ENCODE assay signal across 12 cellular contexts in the genomic region with DNA sequence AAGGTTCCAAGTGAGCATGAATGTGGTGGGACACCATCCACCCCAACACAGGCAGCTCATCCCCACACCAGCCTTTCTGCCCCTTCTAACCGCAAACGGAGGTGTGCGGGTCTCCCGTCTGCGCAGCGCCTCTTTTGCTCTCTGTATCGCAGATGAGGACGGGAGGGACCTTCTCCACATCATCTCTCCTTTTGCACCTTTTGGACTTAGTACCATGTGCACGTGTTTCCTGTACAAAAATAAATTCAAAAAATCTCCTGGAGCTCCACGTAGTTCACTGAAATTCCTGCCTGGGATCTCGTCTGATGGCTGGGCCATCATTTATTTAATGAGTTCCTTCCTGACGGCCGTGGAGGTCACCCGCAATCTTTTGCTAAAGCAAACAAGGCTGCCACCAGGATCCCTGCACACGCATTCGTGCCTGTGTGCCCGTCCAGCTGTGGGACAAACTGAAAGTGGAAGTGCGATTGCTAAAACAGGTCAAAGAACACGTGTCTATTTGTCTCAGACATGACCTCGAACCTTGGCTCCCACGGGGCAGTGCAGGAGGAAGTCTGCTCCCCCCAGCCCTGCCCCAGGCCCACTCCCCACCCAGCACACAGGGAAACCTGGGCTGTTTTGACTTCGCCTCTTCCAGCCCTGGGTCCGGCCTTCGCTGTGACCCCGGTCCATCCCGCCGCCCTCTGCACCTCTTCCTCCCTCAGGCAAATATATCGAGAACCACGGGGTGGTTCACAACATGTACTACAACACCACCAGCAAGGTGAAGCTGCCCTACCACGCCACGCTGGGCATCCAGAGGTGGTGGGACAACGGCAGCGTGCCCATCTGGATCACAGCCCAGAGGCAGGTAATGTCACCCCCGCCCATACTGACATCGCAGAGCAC. TPM values are rescaled to one million over a fixed set of nuclear protein-coding genes. Genes with fewer than 3 reads are reported as not detected.
DNase-seq lines count a peak whose midpoint lies in the region; ATAC-seq, FAIRE-seq and TF ChIP-seq lines count a peak whose summit lies in the region.
"Had no signal": no experiment of that assay in that cellular context is flagged by ENCODE, and none has a peak within 500 bp of the region (broad histone marks: within the 10 kb centered on the region; RNA-seq: fewer than 3 reads in every experiment).

No MANE protein-coding gene starts in this region.

- peak; percentile 47 for ATAC-seq in activated CD8-positive, alpha-beta T cell treated with anti-CD3 and anti-CD28 coated beads, Interleukin-2, amount 10 ng/mL, durations not matched to agents 7 days and 5 days
- ATAC-seq in HG02852 (IDR thresholded peaks at IDR 0.05; ENCODE audit: unreplicated experiment): no peak

- peak overlapping the region; percentile 64 for H3K4me3 Mint-ChIP-seq in activated CD8-positive, alpha-beta T cell treated with anti-CD3 and anti-CD28 coated beads, Interleukin-2, amount 10 ng/mL, durations not matched to agents 7 days and 5 days
- H3K4me3 Mint-ChIP-seq: CD4-positive, alpha-beta T cell had no signal

- POLR2A ChIA-PET in activated CD8-positive, alpha-beta T cell treated with anti-CD3 and anti-CD28 coated beads, Interleukin-2, amount 10 ng/mL, durations not matched to agents 7 days and 5 days (lab: Charles Lee): interaction anchor here (0.6 kb wide), 1 partner anchor 9 kb away, joined by 3 read pairs; no protein-coding TSS in a partner anchor

- no peak overlapping the region for H3K27ac ChIP-seq in thyroid gland

- H3K4me3 ChIP-seq in thyroid gland (replicated peaks in 1 of 3): no peak overlapping the region

- peaks cover 4 to 9% of the 10 kb centered on the region in 2 donors for H3K4me1 ChIP-seq in thyroid gland

- FAIRE-seq in GM18507 (lab: Jason Lieb, UNC): peak; percentile 86
- FAIRE-seq: keratinocyte had no signal

- no peak for TF ChIP-seq CTCF in thyroid gland (IDR thresholded peaks at IDR 0.05)

- no peaks in the 10 kb centered on the region for H3K27me3 Mint-ChIP-seq in activated CD8-positive, alpha-beta T cell treated with anti-CD3 and anti-CD28 coated beads, Interleukin-2, amount 10 ng/mL, durations not matched to agents 7 days and 5 days (ENCODE audit: low read depth)

- no peaks in the 10 kb centered on the region for H3K36me3 ChIP-seq in thyroid gland

- CTCF ChIA-PET in activated CD8-positive, alpha-beta T cell treated with anti-CD3 and anti-CD28 coated beads, Interleukin-2, amount 10 ng/mL, durations not matched to agents 7 days and 5 days (lab: Charles Lee): interaction anchor here (1.0 to 1.3 kb wide), 2 partner anchors 9 to 13 kb away, joined by 3 to 8 read pairs; no protein-coding TSS in a partner anchor

- DNase-seq in AG08396 (ENCODE audit: low spot score) (peak; percentile 37), GM18507 (ENCODE audit: extremely low spot score, insufficient read length, low read depth) (peak; percentile 59), medulla oblongata (ENCODE audit: extremely low spot score) (peak; percentile 48), thyroid gland (no peak), SW 1271 (lab: John Stamatoyannopoulos, UW) (no peak)
- peak; percentile 47 for DNase-seq in activated CD8-positive, alpha-beta T cell treated with anti-CD3 and anti-CD28 coated beads, Interleukin-2, amount 10 ng/mL, durations not matched to agents 7 days and 5 days
- DNase-seq in stimulated activated CD4-positive, alpha-beta T cell treated with anti-CD3 and anti-CD28 coated beads, Interleukin-2, amount 100 ng/mL, for 24 hours: no peak
- DNase-seq: effector CD8-positive, alpha-beta T cell; Kasumi-1 had no signal

- H3K4me1 Mint-ChIP-seq in activated CD8-positive, alpha-beta T cell treated with anti-CD3 and anti-CD28 coated beads, Interleukin-2, amount 10 ng/mL, durations not matched to agents 7 days and 5 days (ENCODE audit: low read depth): peaks cover 25% of the 10 kb centered on the region

- H3K9me3 Mint-ChIP-seq in activated CD8-positive, alpha-beta T cell treated with anti-CD3 and anti-CD28 coated beads, Interleukin-2, amount 10 ng/mL, durations not matched to agents 7 days and 5 days (ENCODE audit: insufficient read depth): no peaks in the 10 kb centered on the region
- H3K9me3 Mint-ChIP-seq: CD4-positive, alpha-beta T cell had no signal

- TF ChIP-seq POLR2A in thyroid gland (IDR thresholded peaks at IDR 0.05): no peak

- WGBS in thyroid gland, 2 donors: 67 to 70% methylated on average over 33 of the region's 35 CpGs

- intact Hi-C loops in thyroid gland (cut with DNase I): no loop called here

- no peaks in the 10 kb centered on the region for H3K27me3 ChIP-seq in thyroid gland

- H3K36me3 Mint-ChIP-seq in activated CD8-positive, alpha-beta T cell treated with anti-CD3 and anti-CD28 coated beads, Interleukin-2, amount 10 ng/mL, durations not matched to agents 7 days and 5 days (ENCODE audit: low read depth): no peaks in the 10 kb centered on the region

- H3K9me3 ChIP-seq in thyroid gland: no peaks in the 10 kb centered on the region

- H3K27ac Mint-ChIP-seq in activated CD8-positive, alpha-beta T cell treated with anti-CD3 and anti-CD28 coated beads, Interleukin-2, amount 10 ng/mL, durations not matched to agents 7 days and 5 days: peak overlapping the region; percentile 75
- H3K27ac Mint-ChIP-seq: CD4-positive, alpha-beta T cell had no signal

RNA-seq across cellular contexts. Expression of a gene that starts 2.3 kb away (rescaled TPM):
- total RNA-seq in activated CD8-positive, alpha-beta T cell treated with anti-CD3 and anti-CD28 coated beads, Interleukin-2, amount 10 ng/mL, durations not matched to agents 7 days and 5 days: under 1 TPM in 1 of 2 experiments, not detected in 1; 0.13 TPM
- not detected for total RNA-seq in thyroid gland
- total RNA-seq: CD4-positive, alpha-beta T cell had no signal

RNA-seq across cellular contexts. Expression of a gene that starts 44.9 kb away (rescaled TPM):
- 10 to 100 TPM; 16.2 to 16.5 TPM for total RNA-seq in activated CD8-positive, alpha-beta T cell treated with anti-CD3 and anti-CD28 coated beads, Interleukin-2, amount 10 ng/mL, durations not matched to agents 7 days and 5 days
- 1 to 10 TPM in 3 of 4 donors, under 1 TPM in 1; 0.54 to 1.7 (median 1.1) TPM for total RNA-seq in thyroid gland

Comparison
In these comparisons a context has a peak if more than half of its experiments do, and no peak if none do; other contexts are left out.
1. DNase-seq: peak in AG08396 (single experiment), GM18507 (single experiment), activated CD8-positive, alpha-beta T cell treated with anti-CD3 and anti-CD28 coated beads, Interleukin-2, amount 10 ng/mL, durations not matched to agents 7 days and 5 days (single experiment) and medulla oblongata (single experiment); none in thyroid gland (0 of 2), SW 1271 (0 of 2) and stimulated activated CD4-positive, alpha-beta T cell treated with anti-CD3 and anti-CD28 coated beads, Interleukin-2, amount 100 ng/mL, for 24 hours (0 of 2).
2. RNA of a gene that starts 44.9 kb away (total RNA-seq): 16.2 to 16.5 TPM in activated CD8-positive, alpha-beta T cell treated with anti-CD3 and anti-CD28 coated beads, Interleukin-2, amount 10 ng/mL, durations not matched to agents 7 days and 5 days; 0.54 to 1.7 TPM in thyroid gland; every median in the first group is over 4 times any median in the second.